Comparison of ENCODE assay signal across 18 cellular contexts in the genomic region with DNA sequence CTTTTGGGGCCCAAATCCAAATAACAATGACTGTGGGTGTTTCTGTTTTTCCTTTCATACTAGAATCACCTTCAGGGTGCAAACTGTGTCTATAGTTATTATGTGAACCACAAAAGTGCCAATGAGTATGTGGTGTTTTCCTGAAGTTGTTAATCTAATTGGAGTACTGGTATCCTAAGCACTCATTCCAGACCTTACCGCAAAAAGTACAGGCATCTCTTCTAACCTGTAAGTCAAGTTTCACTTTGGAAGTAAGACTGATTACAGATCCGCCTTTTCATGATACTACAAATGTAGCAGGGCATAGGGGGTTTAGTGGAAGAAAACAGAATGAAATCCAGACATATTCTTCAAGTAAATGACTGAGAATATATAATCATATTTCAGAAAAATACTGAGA.
"Had no signal": no experiment of that assay in that cellular context is flagged by ENCODE, and none has a peak within 500 bp of the region (broad histone marks: within the 10 kb centered on the region; RNA-seq: fewer than 3 reads in every experiment).

No MANE protein-coding gene starts in this region.

- H3K4me3 Mint-ChIP-seq: activated naive CD4-positive, alpha-beta T cell treated with anti-CD3 and anti-CD28 coated beads, Interleukin-2, amount 10 ng/mL, durations not matched to agents 7 days and 5 days; neural crest cell; stimulated activated naive B cell treated with anti-CD40 and anti-IgM and Interleukin-4, amounts not matched to agents 10 μg/mL and 1 μg/mL and 100 μg/mL, for 72 hours had no signal

- H3K9me3 Mint-ChIP-seq: activated naive CD4-positive, alpha-beta T cell treated with anti-CD3 and anti-CD28 coated beads, Interleukin-2, amount 10 ng/mL, durations not matched to agents 7 days and 5 days; immature natural killer cell; neural crest cell; stimulated activated naive B cell treated with anti-CD40 and anti-IgM and Interleukin-4, amounts not matched to agents 10 μg/mL and 1 μg/mL and 100 μg/mL, for 72 hours had no signal

- H3K4me1 ChIP-seq: body of pancreas, esophagus squamous epithelium, pancreas had no signal

- H3K4me3 ChIP-seq: adrenal gland, body of pancreas, esophagus squamous epithelium, pancreas, tibial nerve had no signal

- H3K9me3 ChIP-seq: body of pancreas, esophagus squamous epithelium, pancreas, tibial nerve had no signal

- DNase-seq: activated naive CD4-positive, alpha-beta T cell treated with anti-CD3 and anti-CD28 coated beads, Interleukin-2, amount 10 ng/mL, durations not matched to agents 7 days and 5 days; adrenal gland; body of pancreas; central memory CD4-positive, alpha-beta T cell; cortex of kidney; effector CD4-positive, alpha-beta T cell; esophagus squamous epithelium; foreskin fibroblast; immature natural killer cell; pancreas; stimulated activated CD4-positive, alpha-beta T cell treated with anti-CD3 and anti-CD28 coated beads, Interleukin-2, amount 100 ng/mL, for 48 hours; stimulated activated naive B cell treated with anti-CD40 and anti-IgM and Interleukin-4, amounts not matched to agents 10 μg/mL and 1 μg/mL and 100 μg/mL, for 72 hours; substantia nigra; T-helper 1 cell; T1000 had no signal

- H3K27ac ChIP-seq: adrenal gland, body of pancreas, esophagus squamous epithelium, pancreas had no signal

- ATAC-seq: body of pancreas; pancreas; SK-N-SH treated with all-trans-retinoic acid at 6 μM for 48 hours; stimulated activated naive B cell treated with anti-CD40 and anti-IgM and Interleukin-4, amounts not matched to agents 10 μg/mL and 1 μg/mL and 100 μg/mL, for 72 hours had no signal

- H3K27me3 Mint-ChIP-seq: activated naive CD4-positive, alpha-beta T cell treated with anti-CD3 and anti-CD28 coated beads, Interleukin-2, amount 10 ng/mL, durations not matched to agents 7 days and 5 days; stimulated activated naive B cell treated with anti-CD40 and anti-IgM and Interleukin-4, amounts not matched to agents 10 μg/mL and 1 μg/mL and 100 μg/mL, for 72 hours had no signal

- H3K27ac Mint-ChIP-seq: activated naive CD4-positive, alpha-beta T cell treated with anti-CD3 and anti-CD28 coated beads, Interleukin-2, amount 10 ng/mL, durations not matched to agents 7 days and 5 days; stimulated activated naive B cell treated with anti-CD40 and anti-IgM and Interleukin-4, amounts not matched to agents 10 μg/mL and 1 μg/mL and 100 μg/mL, for 72 hours had no signal

- H3K27me3 ChIP-seq: adrenal gland, body of pancreas, esophagus squamous epithelium, pancreas, tibial nerve had no signal

- H3K4me1 Mint-ChIP-seq: neural crest cell had no signal
